10 cellular contexts compared by ENCODE assay signal in genomic region chr2:88545118-88545517, GRCh38.
A peak's percentile ranks its signal among the peaks of the same experiment; 100 is the strongest.
DNase-seq lines count a peak whose midpoint lies in the region; ATAC-seq and TF ChIP-seq lines count a peak whose summit lies in the region.
"Had no signal": no experiment of that assay in that cellular context is flagged by ENCODE, and none has a peak within 500 bp of the region (broad histone marks: within the 10 kb centered on the region; RNA-seq: fewer than 3 reads in every experiment).

No MANE protein-coding gene starts in this region.

- H3K9me3 ChIP-seq in SJCRH30 (replicated peaks) (no peaks in the 10 kb centered on the region), ascending aorta (peaks cover 0 to 4% of the 10 kb centered on the region in 2 donors)
- H3K9me3 ChIP-seq: psoas muscle had no signal

- H3K36me3 ChIP-seq in SJCRH30 (no peaks in the 10 kb centered on the region), ascending aorta (no peaks in the 10 kb centered on the region)

- TF ChIP-seq CTCF in foreskin keratinocyte (conservative IDR thresholded peaks at IDR 0.05) (no peak), ascending aorta (IDR thresholded peaks at IDR 0.05) (no peak)

- DNase-seq in Daoy (ENCODE audit: low read depth), result peak; percentile 75
- peak; percentile 67 to 75 for DNase-seq in SJCRH30
- no peak for DNase-seq in foreskin keratinocyte
- no peak for DNase-seq in amniotic stem cell (lab: John Stamatoyannopoulos, UW)
- no peak for DNase-seq in posterior cingulate gyrus
- DNase-seq in NCI-H1105 treated with DMSO at 0.1 percent for 48 hours (lab: John Stamatoyannopoulos, UW), result no peak
- no peak for DNase-seq in ascending aorta (ENCODE audit: low spot score in 2 of 2)
- DNase-seq: activated CD8-positive, alpha-beta memory T cell treated with anti-CD3 and anti-CD28 coated beads for 24 hours; psoas muscle had no signal

- peak; percentile 49 for ATAC-seq in HG03442 (IDR thresholded peaks at IDR 0.05; ENCODE audit: unreplicated experiment)
- peak; percentile 52 for ATAC-seq in foreskin keratinocyte
- ATAC-seq: psoas muscle had no signal

- H3K27ac ChIP-seq in SJCRH30 (no peak overlapping the region), foreskin keratinocyte (no peak overlapping the region), ascending aorta (no peak overlapping the region)
- H3K27ac ChIP-seq: psoas muscle had no signal

- H3K4me3 ChIP-seq in SJCRH30, result no peak overlapping the region
- H3K4me3 ChIP-seq in ascending aorta, result no peak overlapping the region
- H3K4me3 ChIP-seq: psoas muscle had no signal

- H3K27me3 ChIP-seq in SJCRH30 (no peaks in the 10 kb centered on the region), foreskin keratinocyte (peaks cover 14% of the 10 kb centered on the region), ascending aorta (no peaks in the 10 kb centered on the region)

- intact Hi-C loops in posterior cingulate gyrus (cut with DNase I) (no loop called here), ascending aorta (cut with DNase I) (no loop called here)

- H3K4me1 ChIP-seq in SJCRH30, result peaks cover 3% of the 10 kb centered on the region; the same call in 1 of the 2 replicates
- no peaks in the 10 kb centered on the region for H3K4me1 ChIP-seq in foreskin keratinocyte
- no peaks in the 10 kb centered on the region for H3K4me1 ChIP-seq in ascending aorta
- H3K4me1 ChIP-seq: psoas muscle had no signal

Comparison
In these comparisons a context has a peak if more than half of its experiments do, and no peak if none do; other contexts are left out.
1. DNase-seq: peak in Daoy (single experiment) and SJCRH30 (2 of 2); none in foreskin keratinocyte (0 of 2), amniotic stem cell (single experiment), posterior cingulate gyrus (0 of 10), NCI-H1105 treated with DMSO at 0.1 percent for 48 hours (single experiment) and ascending aorta (0 of 2).